In the genomic region with DNA sequence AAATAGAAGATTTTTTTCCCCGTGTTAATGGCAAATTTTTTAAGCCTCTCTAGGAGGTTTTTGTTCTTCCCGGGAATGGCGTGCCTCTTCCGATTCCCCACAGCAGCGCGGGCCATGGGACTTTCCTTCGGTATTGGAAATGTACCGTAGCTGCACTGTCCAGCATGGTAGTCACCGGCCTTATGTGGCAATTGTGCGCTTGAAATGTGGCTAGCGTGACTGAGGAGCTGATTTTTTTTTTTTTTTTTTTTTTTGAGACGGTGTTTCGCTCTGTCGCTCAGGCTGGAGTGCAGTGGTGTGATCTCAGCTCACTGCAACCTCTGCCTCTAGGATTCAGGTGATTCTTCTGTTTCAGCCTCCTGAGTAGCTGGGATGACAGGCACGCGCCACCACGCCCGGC, we compare ENCODE assay signal across 8 cellular contexts. TPM values are rescaled to one million over a fixed set of nuclear protein-coding genes. Genes with fewer than 3 reads are reported as not detected.
DNase-seq lines count a peak whose midpoint lies in the region; ATAC-seq and TF ChIP-seq lines count a peak whose summit lies in the region.

No MANE protein-coding gene starts in this region.

- peak overlapping the region; percentile 29; the same call in 1 of the 2 replicates for H3K4me2 ChIP-seq in BLaER1

- peaks cover 21% of the 10 kb centered on the region for H3K4me1 ChIP-seq in BLaER1
- peaks cover 11% of the 10 kb centered on the region for H3K4me1 ChIP-seq in psoas muscle

- H3K27me3 ChIP-seq in BLaER1 = no peaks in the 10 kb centered on the region
- no peaks in the 10 kb centered on the region for H3K27me3 ChIP-seq in psoas muscle (ENCODE audit: insufficient read depth in 3 of 3, low read length in 2 of 3)

- CTCF ChIA-PET in activated B cell treated with CpG ODN at 0.5 μM for 24 hours (lab: Charles Lee) = interaction anchor here (1.1 to 10.0 kb wide), 22 partner anchors 8 to 213 kb away, joined by 3 to 427 read pairs (median 10); a partner anchor contains a TSS

- peaks cover 71% of the 10 kb centered on the region for H3K4me1 Mint-ChIP-seq in activated B cell treated with CpG ODN at 0.5 μM for 24 hours
- peaks cover 44 to 74% (median 64%) of the 10 kb centered on the region in 3 donors for H3K4me1 Mint-ChIP-seq in naive B cell

- H3K27ac ChIP-seq in BLaER1 (no peak overlapping the region), psoas muscle (no peak overlapping the region)

- peak; percentile 12 for TF ChIP-seq POLR2A in GM19193 (IDR thresholded peaks at IDR 0.05; ENCODE audit: extremely low read depth, insufficient read depth, insufficient read length)

- DNase-seq in activated B cell treated with CpG ODN at 0.5 μM for 24 hours (no peak), naive B cell (no peak), psoas muscle (no peak), foreskin melanocyte (no peak), cortex of kidney (lab: John Stamatoyannopoulos, UW) (no peak)

- H3K9me3 Mint-ChIP-seq in activated B cell treated with CpG ODN at 0.5 μM for 24 hours (no peaks in the 10 kb centered on the region), naive B cell (peaks cover 0 to 6% (median 0%) of the 10 kb centered on the region in 7 donors)

- H3K4me3 ChIP-seq in BLaER1 = no peak overlapping the region
- H3K4me3 ChIP-seq in psoas muscle = no peak overlapping the region

- no peaks in the 10 kb centered on the region for H3K27me3 Mint-ChIP-seq in activated B cell treated with CpG ODN at 0.5 μM for 24 hours
- no peaks in the 10 kb centered on the region for H3K27me3 Mint-ChIP-seq in naive B cell

- no peak for ATAC-seq in activated B cell treated with CpG ODN at 0.5 μM for 24 hours (ENCODE audit: low read depth)
- ATAC-seq in naive B cell (ENCODE audit: low read depth in 2 of 2) = no peak
- ATAC-seq in psoas muscle = no peak
- ATAC-seq in GM19351 (IDR thresholded peaks at IDR 0.05; ENCODE audit: unreplicated experiment) = no peak

- WGBS in psoas muscle, 3 donors = 91 to 95% (median 91%) methylated on average over 17 to 18 of the region's 18 CpGs

- intact Hi-C loops in activated B cell treated with CpG ODN at 0.5 μM for 24 hours (cut with micrococcal nuclease) (loop anchor here (1.0 to 10.0 kb wide), 9 partner anchors 34 to 440 kb away; a partner anchor contains a TSS), psoas muscle (cut with DNase I) (loop anchor here (2.0 to 10.0 kb wide), 3 partner anchors 146 to 440 kb away; a partner anchor contains a TSS)

- TF ChIP-seq CTCF in activated B cell treated with CpG ODN at 0.5 μM for 24 hours (IDR thresholded peaks at IDR 0.05) (no peak), psoas muscle (IDR thresholded peaks at IDR 0.05) (no peak)

- peaks cover 43% of the 10 kb centered on the region for H3K36me3 Mint-ChIP-seq in activated B cell treated with CpG ODN at 0.5 μM for 24 hours (ENCODE audit: low read depth)
- peaks cover 5 to 6% of the 10 kb centered on the region in 2 donors for H3K36me3 Mint-ChIP-seq in naive B cell

- POLR2A ChIA-PET in activated B cell treated with CpG ODN at 0.5 μM for 24 hours (lab: Charles Lee) = interaction anchor here (0.6 to 7.6 kb wide), 21 partner anchors 12 to 435 kb away, joined by 3 to 237 read pairs (median 11); a partner anchor contains a TSS

- H3K9me3 ChIP-seq in BLaER1 = peaks cover 11% of the 10 kb centered on the region
- no peaks in the 10 kb centered on the region for H3K9me3 ChIP-seq in psoas muscle

- H3K4me3 Mint-ChIP-seq in activated B cell treated with CpG ODN at 0.5 μM for 24 hours (peak overlapping the region; percentile 98), naive B cell (peak overlapping the region in 6 of 8 donors; percentile 15 to 98 (median 96))

- peaks cover 12% of the 10 kb centered on the region; the same call in 1 of the 2 replicates for H4K20me1 ChIP-seq in BLaER1

- peaks cover 25% of the 10 kb centered on the region for H3K36me3 ChIP-seq in BLaER1
- peaks cover 3 to 29% of the 10 kb centered on the region in 2 donors for H3K36me3 ChIP-seq in psoas muscle (ENCODE audit: insufficient read depth in 1 of 2, low read depth in 1 of 2)

- H3K27ac Mint-ChIP-seq in activated B cell treated with CpG ODN at 0.5 μM for 24 hours (peak overlapping the region; percentile 94), naive B cell (peak overlapping the region in 4 of 6 donors; percentile 20 to 98 (median 96))

- no peak overlapping the region for H3K9ac ChIP-seq in BLaER1

RNA-seq across cellular contexts. Expression of a gene that starts 0.9 kb away (rescaled TPM):
- total RNA-seq in activated B cell treated with CpG ODN at 0.5 μM for 24 hours (44.5 and 47.5 TPM in 2 replicates), psoas muscle (10 to 100 TPM in 1 of 4 donors, 1 to 10 TPM in 3; 6.0 to 10.2 (median 9.3) TPM)
- polyA plus RNA-seq in naive B cell (ENCODE audit: low read depth in 6 of 6) (10 to 100 TPM; 22.1 to 42.3 (median 35.2) TPM), psoas muscle (10 to 100 TPM in 2 of 3 donors, 1 to 10 TPM in 1; 7.5 to 14.2 (median 10.4) TPM)

RNA-seq across cellular contexts. Expression of a gene that starts 38.2 kb away (rescaled TPM):
- total RNA-seq in activated B cell treated with CpG ODN at 0.5 μM for 24 hours (45.9 and 53.0 TPM in 2 replicates), psoas muscle (10 to 100 TPM in 1 of 4 donors, 1 to 10 TPM in 3; 5.7 to 18.1 (median 8.7) TPM)
- polyA plus RNA-seq in naive B cell (ENCODE audit: low read depth in 6 of 6) (10 to 100 TPM; 32.7 to 61.8 (median 45.5) TPM), psoas muscle (1 to 10 TPM; 2.4 to 4.5 (median 4.5) TPM)
